ENCODE assay signal across 1 cellular context in genomic region chr5:142326480-142326938, GRCh38.
TF ChIP-seq lines count a peak whose summit lies in the region.

No MANE protein-coding gene starts in this region.

TF ChIP-seq in GM23338, 12 proteins besides CTCF, POLR2A, EP300 and RAD21 (continued from another document):
- TF ChIP-seq, protein P1, sequence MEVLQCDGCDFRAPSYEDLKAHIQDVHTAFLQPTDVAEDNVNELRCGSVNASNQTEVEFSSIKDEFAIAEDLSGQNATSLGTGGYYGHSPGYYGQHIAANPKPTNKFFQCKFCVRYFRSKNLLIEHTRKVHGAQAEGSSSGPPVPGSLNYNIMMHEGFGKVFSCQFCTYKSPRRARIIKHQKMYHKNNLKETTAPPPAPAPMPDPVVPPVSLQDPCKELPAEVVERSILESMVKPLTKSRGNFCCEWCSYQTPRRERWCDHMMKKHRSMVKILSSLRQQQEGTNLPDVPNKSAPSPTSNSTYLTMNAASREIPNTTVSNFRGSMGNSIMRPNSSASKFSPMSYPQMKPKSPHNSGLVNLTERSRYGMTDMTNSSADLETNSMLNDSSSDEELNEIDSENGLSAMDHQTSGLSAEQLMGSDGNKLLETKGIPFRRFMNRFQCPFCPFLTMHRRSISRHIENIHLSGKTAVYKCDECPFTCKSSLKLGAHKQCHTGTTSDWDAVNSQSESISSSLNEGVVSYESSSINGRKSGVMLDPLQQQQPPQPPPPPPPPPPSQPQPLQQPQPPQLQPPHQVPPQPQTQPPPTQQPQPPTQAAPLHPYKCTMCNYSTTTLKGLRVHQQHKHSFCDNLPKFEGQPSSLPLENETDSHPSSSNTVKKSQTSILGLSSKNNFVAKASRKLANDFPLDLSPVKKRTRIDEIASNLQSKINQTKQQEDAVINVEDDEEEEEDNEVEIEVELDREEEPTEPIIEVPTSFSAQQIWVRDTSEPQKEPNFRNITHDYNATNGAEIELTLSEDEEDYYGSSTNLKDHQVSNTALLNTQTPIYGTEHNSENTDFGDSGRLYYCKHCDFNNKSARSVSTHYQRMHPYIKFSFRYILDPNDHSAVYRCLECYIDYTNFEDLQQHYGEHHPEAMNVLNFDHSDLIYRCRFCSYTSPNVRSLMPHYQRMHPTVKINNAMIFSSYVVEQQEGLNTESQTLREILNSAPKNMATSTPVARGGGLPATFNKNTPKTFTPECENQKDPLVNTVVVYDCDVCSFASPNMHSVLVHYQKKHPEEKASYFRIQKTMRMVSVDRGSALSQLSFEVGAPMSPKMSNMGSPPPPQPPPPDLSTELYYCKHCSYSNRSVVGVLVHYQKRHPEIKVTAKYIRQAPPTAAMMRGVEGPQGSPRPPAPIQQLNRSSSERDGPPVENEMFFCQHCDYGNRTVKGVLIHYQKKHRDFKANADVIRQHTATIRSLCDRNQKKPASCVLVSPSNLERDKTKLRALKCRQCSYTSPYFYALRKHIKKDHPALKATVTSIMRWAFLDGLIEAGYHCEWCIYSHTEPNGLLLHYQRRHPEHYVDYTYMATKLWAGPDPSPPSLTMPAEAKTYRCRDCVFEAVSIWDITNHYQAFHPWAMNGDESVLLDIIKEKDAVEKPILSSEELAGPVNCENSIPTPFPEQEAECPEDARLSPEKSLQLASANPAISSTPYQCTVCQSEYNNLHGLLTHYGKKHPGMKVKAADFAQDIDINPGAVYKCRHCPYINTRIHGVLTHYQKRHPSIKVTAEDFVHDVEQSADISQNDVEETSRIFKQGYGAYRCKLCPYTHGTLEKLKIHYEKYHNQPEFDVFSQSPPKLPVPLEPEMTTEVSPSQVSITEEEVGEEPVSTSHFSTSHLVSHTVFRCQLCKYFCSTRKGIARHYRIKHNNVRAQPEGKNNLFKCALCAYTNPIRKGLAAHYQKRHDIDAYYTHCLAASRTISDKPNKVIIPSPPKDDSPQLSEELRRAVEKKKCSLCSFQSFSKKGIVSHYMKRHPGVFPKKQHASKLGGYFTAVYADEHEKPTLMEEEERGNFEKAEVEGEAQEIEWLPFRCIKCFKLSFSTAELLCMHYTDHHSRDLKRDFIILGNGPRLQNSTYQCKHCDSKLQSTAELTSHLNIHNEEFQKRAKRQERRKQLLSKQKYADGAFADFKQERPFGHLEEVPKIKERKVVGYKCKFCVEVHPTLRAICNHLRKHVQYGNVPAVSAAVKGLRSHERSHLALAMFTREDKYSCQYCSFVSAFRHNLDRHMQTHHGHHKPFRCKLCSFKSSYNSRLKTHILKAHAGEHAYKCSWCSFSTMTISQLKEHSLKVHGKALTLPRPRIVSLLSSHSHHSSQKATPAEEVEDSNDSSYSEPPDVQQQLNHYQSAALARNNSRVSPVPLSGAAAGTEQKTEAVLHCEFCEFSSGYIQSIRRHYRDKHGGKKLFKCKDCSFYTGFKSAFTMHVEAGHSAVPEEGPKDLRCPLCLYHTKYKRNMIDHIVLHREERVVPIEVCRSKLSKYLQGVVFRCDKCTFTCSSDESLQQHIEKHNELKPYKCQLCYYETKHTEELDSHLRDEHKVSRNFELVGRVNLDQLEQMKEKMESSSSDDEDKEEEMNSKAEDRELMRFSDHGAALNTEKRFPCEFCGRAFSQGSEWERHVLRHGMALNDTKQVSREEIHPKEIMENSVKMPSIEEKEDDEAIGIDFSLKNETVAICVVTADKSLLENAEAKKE (CRISPR knock-in tag; IDR thresholded peaks at IDR 0.05) = no peak
- no peak for TF ChIP-seq ETS1 (IDR thresholded peaks at IDR 0.05)
- TF ChIP-seq STAT1 (IDR thresholded peaks at IDR 0.05; ENCODE audit: unreplicated experiment) = no peak
- TF ChIP-seq JUNB (IDR thresholded peaks at IDR 0.05; ENCODE audit: unreplicated experiment) = no peak
- TF ChIP-seq CREB1 (CRISPR knock-in tag; IDR thresholded peaks at IDR 0.05; ENCODE audit: low read depth) = no peak
